Comparison of ENCODE assay signal across 1 cellular context in the genomic region with DNA sequence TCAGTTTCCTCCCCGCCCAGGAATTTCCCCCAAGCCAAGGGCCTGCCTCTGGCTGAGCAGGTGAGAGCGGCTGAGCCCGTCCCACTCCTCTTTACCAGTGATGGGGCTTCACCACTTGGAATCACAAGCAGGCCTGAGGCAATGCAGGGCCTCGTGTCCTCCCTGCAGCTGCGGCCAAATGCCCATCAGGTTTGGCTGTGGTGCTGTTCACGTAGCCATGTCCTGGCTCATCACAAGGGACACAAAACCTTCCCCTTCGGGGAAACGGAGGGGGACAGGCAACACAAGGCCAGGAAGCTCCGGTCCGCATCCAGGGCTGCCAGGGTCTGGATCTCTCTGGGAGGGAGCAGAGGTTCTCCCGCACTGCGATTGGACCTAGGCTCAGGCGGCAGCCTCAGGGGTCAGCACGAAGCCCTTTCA.
TF ChIP-seq lines count a peak whose summit lies in the region.

No MANE protein-coding gene starts in this region.

TF ChIP-seq in GM23338, 12 proteins besides CTCF, POLR2A, EP300 and RAD21:
- TF ChIP-seq, protein P1, sequence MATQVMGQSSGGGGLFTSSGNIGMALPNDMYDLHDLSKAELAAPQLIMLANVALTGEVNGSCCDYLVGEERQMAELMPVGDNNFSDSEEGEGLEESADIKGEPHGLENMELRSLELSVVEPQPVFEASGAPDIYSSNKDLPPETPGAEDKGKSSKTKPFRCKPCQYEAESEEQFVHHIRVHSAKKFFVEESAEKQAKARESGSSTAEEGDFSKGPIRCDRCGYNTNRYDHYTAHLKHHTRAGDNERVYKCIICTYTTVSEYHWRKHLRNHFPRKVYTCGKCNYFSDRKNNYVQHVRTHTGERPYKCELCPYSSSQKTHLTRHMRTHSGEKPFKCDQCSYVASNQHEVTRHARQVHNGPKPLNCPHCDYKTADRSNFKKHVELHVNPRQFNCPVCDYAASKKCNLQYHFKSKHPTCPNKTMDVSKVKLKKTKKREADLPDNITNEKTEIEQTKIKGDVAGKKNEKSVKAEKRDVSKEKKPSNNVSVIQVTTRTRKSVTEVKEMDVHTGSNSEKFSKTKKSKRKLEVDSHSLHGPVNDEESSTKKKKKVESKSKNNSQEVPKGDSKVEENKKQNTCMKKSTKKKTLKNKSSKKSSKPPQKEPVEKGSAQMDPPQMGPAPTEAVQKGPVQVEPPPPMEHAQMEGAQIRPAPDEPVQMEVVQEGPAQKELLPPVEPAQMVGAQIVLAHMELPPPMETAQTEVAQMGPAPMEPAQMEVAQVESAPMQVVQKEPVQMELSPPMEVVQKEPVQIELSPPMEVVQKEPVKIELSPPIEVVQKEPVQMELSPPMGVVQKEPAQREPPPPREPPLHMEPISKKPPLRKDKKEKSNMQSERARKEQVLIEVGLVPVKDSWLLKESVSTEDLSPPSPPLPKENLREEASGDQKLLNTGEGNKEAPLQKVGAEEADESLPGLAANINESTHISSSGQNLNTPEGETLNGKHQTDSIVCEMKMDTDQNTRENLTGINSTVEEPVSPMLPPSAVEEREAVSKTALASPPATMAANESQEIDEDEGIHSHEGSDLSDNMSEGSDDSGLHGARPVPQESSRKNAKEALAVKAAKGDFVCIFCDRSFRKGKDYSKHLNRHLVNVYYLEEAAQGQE (IDR thresholded peaks at IDR 0.05; ENCODE audit: unreplicated experiment) = no peak
- TF ChIP-seq, protein P2, sequence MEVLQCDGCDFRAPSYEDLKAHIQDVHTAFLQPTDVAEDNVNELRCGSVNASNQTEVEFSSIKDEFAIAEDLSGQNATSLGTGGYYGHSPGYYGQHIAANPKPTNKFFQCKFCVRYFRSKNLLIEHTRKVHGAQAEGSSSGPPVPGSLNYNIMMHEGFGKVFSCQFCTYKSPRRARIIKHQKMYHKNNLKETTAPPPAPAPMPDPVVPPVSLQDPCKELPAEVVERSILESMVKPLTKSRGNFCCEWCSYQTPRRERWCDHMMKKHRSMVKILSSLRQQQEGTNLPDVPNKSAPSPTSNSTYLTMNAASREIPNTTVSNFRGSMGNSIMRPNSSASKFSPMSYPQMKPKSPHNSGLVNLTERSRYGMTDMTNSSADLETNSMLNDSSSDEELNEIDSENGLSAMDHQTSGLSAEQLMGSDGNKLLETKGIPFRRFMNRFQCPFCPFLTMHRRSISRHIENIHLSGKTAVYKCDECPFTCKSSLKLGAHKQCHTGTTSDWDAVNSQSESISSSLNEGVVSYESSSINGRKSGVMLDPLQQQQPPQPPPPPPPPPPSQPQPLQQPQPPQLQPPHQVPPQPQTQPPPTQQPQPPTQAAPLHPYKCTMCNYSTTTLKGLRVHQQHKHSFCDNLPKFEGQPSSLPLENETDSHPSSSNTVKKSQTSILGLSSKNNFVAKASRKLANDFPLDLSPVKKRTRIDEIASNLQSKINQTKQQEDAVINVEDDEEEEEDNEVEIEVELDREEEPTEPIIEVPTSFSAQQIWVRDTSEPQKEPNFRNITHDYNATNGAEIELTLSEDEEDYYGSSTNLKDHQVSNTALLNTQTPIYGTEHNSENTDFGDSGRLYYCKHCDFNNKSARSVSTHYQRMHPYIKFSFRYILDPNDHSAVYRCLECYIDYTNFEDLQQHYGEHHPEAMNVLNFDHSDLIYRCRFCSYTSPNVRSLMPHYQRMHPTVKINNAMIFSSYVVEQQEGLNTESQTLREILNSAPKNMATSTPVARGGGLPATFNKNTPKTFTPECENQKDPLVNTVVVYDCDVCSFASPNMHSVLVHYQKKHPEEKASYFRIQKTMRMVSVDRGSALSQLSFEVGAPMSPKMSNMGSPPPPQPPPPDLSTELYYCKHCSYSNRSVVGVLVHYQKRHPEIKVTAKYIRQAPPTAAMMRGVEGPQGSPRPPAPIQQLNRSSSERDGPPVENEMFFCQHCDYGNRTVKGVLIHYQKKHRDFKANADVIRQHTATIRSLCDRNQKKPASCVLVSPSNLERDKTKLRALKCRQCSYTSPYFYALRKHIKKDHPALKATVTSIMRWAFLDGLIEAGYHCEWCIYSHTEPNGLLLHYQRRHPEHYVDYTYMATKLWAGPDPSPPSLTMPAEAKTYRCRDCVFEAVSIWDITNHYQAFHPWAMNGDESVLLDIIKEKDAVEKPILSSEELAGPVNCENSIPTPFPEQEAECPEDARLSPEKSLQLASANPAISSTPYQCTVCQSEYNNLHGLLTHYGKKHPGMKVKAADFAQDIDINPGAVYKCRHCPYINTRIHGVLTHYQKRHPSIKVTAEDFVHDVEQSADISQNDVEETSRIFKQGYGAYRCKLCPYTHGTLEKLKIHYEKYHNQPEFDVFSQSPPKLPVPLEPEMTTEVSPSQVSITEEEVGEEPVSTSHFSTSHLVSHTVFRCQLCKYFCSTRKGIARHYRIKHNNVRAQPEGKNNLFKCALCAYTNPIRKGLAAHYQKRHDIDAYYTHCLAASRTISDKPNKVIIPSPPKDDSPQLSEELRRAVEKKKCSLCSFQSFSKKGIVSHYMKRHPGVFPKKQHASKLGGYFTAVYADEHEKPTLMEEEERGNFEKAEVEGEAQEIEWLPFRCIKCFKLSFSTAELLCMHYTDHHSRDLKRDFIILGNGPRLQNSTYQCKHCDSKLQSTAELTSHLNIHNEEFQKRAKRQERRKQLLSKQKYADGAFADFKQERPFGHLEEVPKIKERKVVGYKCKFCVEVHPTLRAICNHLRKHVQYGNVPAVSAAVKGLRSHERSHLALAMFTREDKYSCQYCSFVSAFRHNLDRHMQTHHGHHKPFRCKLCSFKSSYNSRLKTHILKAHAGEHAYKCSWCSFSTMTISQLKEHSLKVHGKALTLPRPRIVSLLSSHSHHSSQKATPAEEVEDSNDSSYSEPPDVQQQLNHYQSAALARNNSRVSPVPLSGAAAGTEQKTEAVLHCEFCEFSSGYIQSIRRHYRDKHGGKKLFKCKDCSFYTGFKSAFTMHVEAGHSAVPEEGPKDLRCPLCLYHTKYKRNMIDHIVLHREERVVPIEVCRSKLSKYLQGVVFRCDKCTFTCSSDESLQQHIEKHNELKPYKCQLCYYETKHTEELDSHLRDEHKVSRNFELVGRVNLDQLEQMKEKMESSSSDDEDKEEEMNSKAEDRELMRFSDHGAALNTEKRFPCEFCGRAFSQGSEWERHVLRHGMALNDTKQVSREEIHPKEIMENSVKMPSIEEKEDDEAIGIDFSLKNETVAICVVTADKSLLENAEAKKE (CRISPR knock-in tag; IDR thresholded peaks at IDR 0.05) = no peak
- no peak for TF ChIP-seq EZH2phosphoT487 (IDR thresholded peaks at IDR 0.05; ENCODE audit: unreplicated experiment)
- no peak for TF ChIP-seq ZNF331 (CRISPR knock-in tag; IDR thresholded peaks at IDR 0.05; ENCODE audit: low read depth)
- no peak for TF ChIP-seq STAT1 (IDR thresholded peaks at IDR 0.05; ENCODE audit: unreplicated experiment)
- TF ChIP-seq NANOG (IDR thresholded peaks at IDR 0.05; ENCODE audit: borderline replicate concordance) = no peak
- no peak for TF ChIP-seq ZNF114 (CRISPR knock-in tag; IDR thresholded peaks at IDR 0.05)
- TF ChIP-seq JUNB (IDR thresholded peaks at IDR 0.05; ENCODE audit: unreplicated experiment) = no peak
- TF ChIP-seq, protein P3, sequence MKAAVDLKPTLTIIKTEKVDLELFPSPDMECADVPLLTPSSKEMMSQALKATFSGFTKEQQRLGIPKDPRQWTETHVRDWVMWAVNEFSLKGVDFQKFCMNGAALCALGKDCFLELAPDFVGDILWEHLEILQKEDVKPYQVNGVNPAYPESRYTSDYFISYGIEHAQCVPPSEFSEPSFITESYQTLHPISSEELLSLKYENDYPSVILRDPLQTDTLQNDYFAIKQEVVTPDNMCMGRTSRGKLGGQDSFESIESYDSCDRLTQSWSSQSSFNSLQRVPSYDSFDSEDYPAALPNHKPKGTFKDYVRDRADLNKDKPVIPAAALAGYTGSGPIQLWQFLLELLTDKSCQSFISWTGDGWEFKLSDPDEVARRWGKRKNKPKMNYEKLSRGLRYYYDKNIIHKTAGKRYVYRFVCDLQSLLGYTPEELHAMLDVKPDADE (IDR thresholded peaks at IDR 0.05) = no peak
- no peak for TF ChIP-seq POLR2AphosphoS5 (IDR thresholded peaks at IDR 0.05; ENCODE audit: low read depth)
- TF ChIP-seq EZH2 (IDR thresholded peaks at IDR 0.05; ENCODE audit: low read depth, unreplicated experiment) = no peak
- no peak for TF ChIP-seq CREB1 (CRISPR knock-in tag; IDR thresholded peaks at IDR 0.05; ENCODE audit: low read depth)
